Comparison of ENCODE assay signal across 22 cellular contexts in the genomic region with DNA sequence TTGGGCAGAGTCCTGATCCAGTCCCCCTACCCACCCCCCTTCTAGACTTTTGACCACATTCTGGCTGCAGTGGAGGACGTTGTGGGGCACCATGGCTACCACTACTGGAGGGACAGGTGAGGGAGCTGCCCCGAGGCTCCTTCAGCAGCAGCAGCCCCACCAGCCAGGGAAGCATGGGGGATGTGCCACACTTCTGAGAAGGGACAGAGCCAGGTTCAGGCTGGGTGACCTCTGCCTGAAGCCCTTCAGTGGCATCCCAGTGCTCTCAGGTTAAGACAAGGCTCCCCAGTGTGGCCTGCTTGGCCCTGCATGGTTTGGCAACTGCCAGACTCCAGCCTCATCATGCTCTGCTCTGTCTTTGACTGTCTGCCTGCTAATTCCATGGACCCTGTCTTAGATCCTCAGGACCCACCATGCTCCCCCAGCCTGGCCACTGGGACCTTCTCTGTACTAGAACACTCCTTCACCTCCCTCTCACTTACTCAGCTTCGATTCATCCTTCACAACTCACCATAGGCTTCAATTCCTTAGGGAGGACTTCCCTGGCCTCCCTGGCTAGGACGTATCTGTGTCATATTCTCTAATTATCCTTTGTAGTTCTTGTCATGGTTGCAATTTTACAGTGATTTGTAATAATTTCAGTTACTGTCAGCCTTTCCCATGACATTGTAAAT. TPM values are rescaled to one million over a fixed set of nuclear protein-coding genes. Genes with fewer than 3 reads are reported as not detected.
DNase-seq lines count a peak whose midpoint lies in the region; ATAC-seq and TF ChIP-seq lines count a peak whose summit lies in the region.
"Had no signal": no experiment of that assay in that cellular context is flagged by ENCODE, and none has a peak within 500 bp of the region (broad histone marks: within the 10 kb centered on the region; RNA-seq: fewer than 3 reads in every experiment).

No MANE protein-coding gene starts in this region.

- H3K4me3 ChIP-seq in RWPE2 (ENCODE audit: severe bottlenecking), result no peak overlapping the region
- H3K4me3 ChIP-seq in fibroblast of mammary gland (ENCODE audit: control insufficient read depth, low read depth, low read length), result no peak overlapping the region
- H3K4me3 ChIP-seq in coronary artery, result no peak overlapping the region
- H3K4me3 ChIP-seq: SJSA1 had no signal

- DNase-seq in AG08395 (ENCODE audit: low spot score) (peak; percentile 21), RWPE2 (ENCODE audit: low spot score) (peak; percentile 34), fibroblast of mammary gland (ENCODE audit: low read depth) (peak; percentile 52), posterior vena cava (ENCODE audit: low spot score) (peak; percentile 46), coronary artery (ENCODE audit: low spot score) (no peak)
- DNase-seq: DMS53, EL, GF-D8, GOT3, HCEC 1CT, IMR-90, NCI-H1092 treated with DMSO at 0.1 percent for 48 hours, NCI-H146, NCI-H2081, NCI-H446, NCI-H526, OCI-M1 had no signal

- H3K27me3 ChIP-seq in RWPE2 (ENCODE audit: insufficient read depth, poor library complexity, severe bottlenecking), result no peaks in the 10 kb centered on the region
- H3K27me3 ChIP-seq: SJSA1 had no signal

- no peaks in the 10 kb centered on the region for H3K9me3 ChIP-seq in RWPE2 (ENCODE audit: severe bottlenecking)
- H3K9me3 ChIP-seq: SJSA1 had no signal

- ATAC-seq in RWPE2 (ENCODE audit: low read depth) (no peak), GM19395 (IDR thresholded peaks at IDR 0.05; ENCODE audit: unreplicated experiment) (no peak)
- ATAC-seq in activated CD4-positive, CD25-positive, alpha-beta regulatory T cell treated with anti-CD3 and anti-CD28 coated beads, Interleukin-2, amount 50 U/mL, for 24 hours, result no peak
- ATAC-seq: Right ventricle myocardium inferior had no signal

- peaks cover 11% of the 10 kb centered on the region for H3K36me3 ChIP-seq in RWPE2 (ENCODE audit: low read depth)
- H3K36me3 ChIP-seq: SJSA1 had no signal

- intact Hi-C loops in posterior vena cava (cut with DNase I), result loop anchor here in 1 of 2 donors (1.0 kb wide), 1 partner anchor 20 kb away; no protein-coding TSS in a partner anchor

- no peaks in the 10 kb centered on the region for H3K4me1 ChIP-seq in RWPE2 (ENCODE audit: insufficient read depth, poor library complexity, severe bottlenecking)
- H3K4me1 ChIP-seq: SJSA1 had no signal

- TF ChIP-seq CTCF in RWPE2 (IDR thresholded peaks at IDR 0.05; ENCODE audit: poor library complexity, severe bottlenecking), result no peak
- TF ChIP-seq CTCF in fibroblast of mammary gland (conservative IDR thresholded peaks at IDR 0.05; ENCODE audit: control insufficient read depth, insufficient read depth, low read depth, low read length), result no peak
- TF ChIP-seq CTCF in coronary artery (IDR thresholded peaks at IDR 0.05), result no peak

- H3K27ac ChIP-seq in RWPE2 (ENCODE audit: poor library complexity, severe bottlenecking) (no peak overlapping the region), coronary artery (no peak overlapping the region)
- H3K27ac ChIP-seq: KMS-11, SJSA1 had no signal

RNA-seq across cellular contexts. Expression of gene SLC9A5, which starts 8.8 kb away (rescaled TPM):
- total RNA-seq in posterior vena cava, result 1 to 10 TPM in 1 of 2 donors, under 1 TPM in 1; 0.57 to 1.1 TPM

RNA-seq across cellular contexts. Expression of gene FHOD1, which starts 10.3 kb away (rescaled TPM):
- 10 to 100 TPM; 23.8 to 32.9 TPM for total RNA-seq in posterior vena cava

RNA-seq across cellular contexts. Expression of gene PLEKHG4, which starts 21.7 kb away (rescaled TPM):
- total RNA-seq in posterior vena cava, result 1 to 10 TPM; 3.2 to 5.4 TPM

RNA-seq across cellular contexts. Expression of gene TMEM208, which starts 30.7 kb away (rescaled TPM):
- 10 to 100 TPM; 25.1 to 33.1 TPM for total RNA-seq in posterior vena cava

RNA-seq across cellular contexts. Expression of gene ELMO3, which starts 58.7 kb away (rescaled TPM):
- 1 to 10 TPM in 1 of 2 donors, under 1 TPM in 1; 0.93 to 1.2 TPM for total RNA-seq in posterior vena cava
